In the genomic region with DNA sequence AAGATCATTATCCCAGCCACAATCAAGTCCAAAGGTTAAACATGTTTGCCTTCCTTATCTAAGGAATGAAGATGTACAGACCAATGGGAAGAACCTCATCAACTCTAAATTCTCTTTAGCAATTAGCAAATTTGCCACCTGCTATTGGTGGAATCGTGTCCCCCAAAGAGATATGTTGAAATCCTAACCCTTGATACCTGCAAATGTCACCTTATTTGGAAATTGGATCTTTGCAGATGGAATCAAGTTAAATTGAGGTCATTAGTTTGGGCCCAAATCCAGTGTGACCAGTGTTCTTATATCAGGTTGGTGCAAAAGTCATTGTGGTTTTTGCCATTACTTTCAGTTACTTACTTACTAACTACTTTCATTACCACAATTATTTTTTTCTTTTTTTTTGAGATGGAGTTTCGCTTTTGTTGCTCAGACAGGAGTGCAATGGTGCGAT, we compare ENCODE assay signal across 1 cellular context.
TF ChIP-seq lines count a peak whose summit lies in the region.

No MANE protein-coding gene starts in this region.

TF ChIP-seq in HepG2, 621 proteins besides CTCF, POLR2A, EP300 and RAD21 (continued from another document and continues in another):
- TF ChIP-seq, protein P1, sequence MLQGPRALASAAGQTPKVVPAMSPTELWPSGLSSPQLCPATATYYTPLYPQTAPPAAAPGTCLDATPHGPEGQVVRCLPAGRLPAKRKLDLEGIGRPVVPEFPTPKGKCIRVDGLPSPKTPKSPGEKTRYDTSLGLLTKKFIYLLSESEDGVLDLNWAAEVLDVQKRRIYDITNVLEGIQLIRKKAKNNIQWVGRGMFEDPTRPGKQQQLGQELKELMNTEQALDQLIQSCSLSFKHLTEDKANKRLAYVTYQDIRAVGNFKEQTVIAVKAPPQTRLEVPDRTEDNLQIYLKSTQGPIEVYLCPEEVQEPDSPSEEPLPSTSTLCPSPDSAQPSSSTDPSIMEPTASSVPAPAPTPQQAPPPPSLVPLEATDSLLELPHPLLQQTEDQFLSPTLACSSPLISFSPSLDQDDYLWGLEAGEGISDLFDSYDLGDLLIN (CRISPR knock-in tag; IDR thresholded peaks at IDR 0.05; ENCODE audit: borderline replicate concordance), result no peak
- 0 out of 2 replicates have a peak, but pooled peaks have one; percentile 63 for TF ChIP-seq BCL6 (CRISPR knock-in tag; IDR thresholded peaks at IDR 0.05)
- no peak for TF ChIP-seq SRSF9 (IDR thresholded peaks at IDR 0.05; ENCODE audit: borderline replicate concordance, insufficient read depth, low read depth, low read length, poor library complexity, severe bottlenecking)
- TF ChIP-seq, protein P2, sequence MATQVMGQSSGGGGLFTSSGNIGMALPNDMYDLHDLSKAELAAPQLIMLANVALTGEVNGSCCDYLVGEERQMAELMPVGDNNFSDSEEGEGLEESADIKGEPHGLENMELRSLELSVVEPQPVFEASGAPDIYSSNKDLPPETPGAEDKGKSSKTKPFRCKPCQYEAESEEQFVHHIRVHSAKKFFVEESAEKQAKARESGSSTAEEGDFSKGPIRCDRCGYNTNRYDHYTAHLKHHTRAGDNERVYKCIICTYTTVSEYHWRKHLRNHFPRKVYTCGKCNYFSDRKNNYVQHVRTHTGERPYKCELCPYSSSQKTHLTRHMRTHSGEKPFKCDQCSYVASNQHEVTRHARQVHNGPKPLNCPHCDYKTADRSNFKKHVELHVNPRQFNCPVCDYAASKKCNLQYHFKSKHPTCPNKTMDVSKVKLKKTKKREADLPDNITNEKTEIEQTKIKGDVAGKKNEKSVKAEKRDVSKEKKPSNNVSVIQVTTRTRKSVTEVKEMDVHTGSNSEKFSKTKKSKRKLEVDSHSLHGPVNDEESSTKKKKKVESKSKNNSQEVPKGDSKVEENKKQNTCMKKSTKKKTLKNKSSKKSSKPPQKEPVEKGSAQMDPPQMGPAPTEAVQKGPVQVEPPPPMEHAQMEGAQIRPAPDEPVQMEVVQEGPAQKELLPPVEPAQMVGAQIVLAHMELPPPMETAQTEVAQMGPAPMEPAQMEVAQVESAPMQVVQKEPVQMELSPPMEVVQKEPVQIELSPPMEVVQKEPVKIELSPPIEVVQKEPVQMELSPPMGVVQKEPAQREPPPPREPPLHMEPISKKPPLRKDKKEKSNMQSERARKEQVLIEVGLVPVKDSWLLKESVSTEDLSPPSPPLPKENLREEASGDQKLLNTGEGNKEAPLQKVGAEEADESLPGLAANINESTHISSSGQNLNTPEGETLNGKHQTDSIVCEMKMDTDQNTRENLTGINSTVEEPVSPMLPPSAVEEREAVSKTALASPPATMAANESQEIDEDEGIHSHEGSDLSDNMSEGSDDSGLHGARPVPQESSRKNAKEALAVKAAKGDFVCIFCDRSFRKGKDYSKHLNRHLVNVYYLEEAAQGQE (IDR thresholded peaks at IDR 0.05; ENCODE audit: borderline replicate concordance in 1 of 2, low read depth in 1 of 2, low read length in 2 of 2), result no peak
- no peak for TF ChIP-seq PLRG1 (conservative IDR thresholded peaks at IDR 0.05)
- no peak for TF ChIP-seq RORA (CRISPR knock-in tag; IDR thresholded peaks at IDR 0.05)
- TF ChIP-seq, protein P3, sequence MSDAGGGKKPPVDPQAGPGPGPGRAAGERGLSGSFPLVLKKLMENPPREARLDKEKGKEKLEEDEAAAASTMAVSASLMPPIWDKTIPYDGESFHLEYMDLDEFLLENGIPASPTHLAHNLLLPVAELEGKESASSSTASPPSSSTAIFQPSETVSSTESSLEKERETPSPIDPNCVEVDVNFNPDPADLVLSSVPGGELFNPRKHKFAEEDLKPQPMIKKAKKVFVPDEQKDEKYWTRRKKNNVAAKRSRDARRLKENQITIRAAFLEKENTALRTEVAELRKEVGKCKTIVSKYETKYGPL (CRISPR knock-in tag; IDR thresholded peaks at IDR 0.05), result no peak
- no peak for TF ChIP-seq PRPF4 (IDR thresholded peaks at IDR 0.05; ENCODE audit: low read depth, low read length, poor library complexity, severe bottlenecking)
- TF ChIP-seq SOX13 (IDR thresholded peaks at IDR 0.05), result no peak
- peak in 1 of 2 experiments; percentile 66; a peak in 1 of 4 replicates for TF ChIP-seq SOX13 (CRISPR knock-in tag; conservative IDR thresholded peaks at IDR 0.05 in 1 of 2, IDR thresholded peaks at IDR 0.05 in 1 of 2)
- TF ChIP-seq EED (CRISPR knock-in tag; IDR thresholded peaks at IDR 0.05), result no peak
- no peak for TF ChIP-seq HOXA3 (CRISPR knock-in tag; IDR thresholded peaks at IDR 0.05)
- TF ChIP-seq KLF12 (CRISPR knock-in tag; IDR thresholded peaks at IDR 0.05; ENCODE audit: borderline replicate concordance), result no peak
- peak; percentile 77; the same call in 1 of the 2 replicates for TF ChIP-seq NCOA2 (CRISPR knock-in tag; IDR thresholded peaks at IDR 0.05)
- no peak for TF ChIP-seq ZNF577 (CRISPR knock-in tag; IDR thresholded peaks at IDR 0.05; ENCODE audit: borderline replicate concordance, low read depth)
- TF ChIP-seq CCAR2 (optimal IDR thresholded peaks at IDR 0.05; ENCODE audit: low read depth, low read length), result no peak
- no peak for TF ChIP-seq HHEX (CRISPR knock-in tag; IDR thresholded peaks at IDR 0.05)
- no peak for TF ChIP-seq NCOA5 (CRISPR knock-in tag; IDR thresholded peaks at IDR 0.05)
- no peak for TF ChIP-seq ZBTB7B (CRISPR knock-in tag; IDR thresholded peaks at IDR 0.05)
- TF ChIP-seq, protein P4, sequence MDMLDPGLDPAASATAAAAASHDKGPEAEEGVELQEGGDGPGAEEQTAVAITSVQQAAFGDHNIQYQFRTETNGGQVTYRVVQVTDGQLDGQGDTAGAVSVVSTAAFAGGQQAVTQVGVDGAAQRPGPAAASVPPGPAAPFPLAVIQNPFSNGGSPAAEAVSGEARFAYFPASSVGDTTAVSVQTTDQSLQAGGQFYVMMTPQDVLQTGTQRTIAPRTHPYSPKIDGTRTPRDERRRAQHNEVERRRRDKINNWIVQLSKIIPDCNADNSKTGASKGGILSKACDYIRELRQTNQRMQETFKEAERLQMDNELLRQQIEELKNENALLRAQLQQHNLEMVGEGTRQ (IDR thresholded peaks at IDR 0.05; ENCODE audit: low read depth, low read length), result no peak
- TF ChIP-seq, protein P4 (CRISPR knock-in tag; IDR thresholded peaks at IDR 0.05; ENCODE audit: borderline replicate concordance), result no peak
- no peak for TF ChIP-seq ZZZ3 (CRISPR knock-in tag; IDR thresholded peaks at IDR 0.05; ENCODE audit: borderline replicate concordance)
- no peak for TF ChIP-seq SCMH1 (CRISPR knock-in tag; IDR thresholded peaks at IDR 0.05; ENCODE audit: borderline replicate concordance)
- TF ChIP-seq DR1 (CRISPR knock-in tag; IDR thresholded peaks at IDR 0.05), result no peak
- TF ChIP-seq HNF4A (CRISPR knock-in tag; IDR thresholded peaks at IDR 0.05), result peak; percentile 86
- TF ChIP-seq, protein P5, sequence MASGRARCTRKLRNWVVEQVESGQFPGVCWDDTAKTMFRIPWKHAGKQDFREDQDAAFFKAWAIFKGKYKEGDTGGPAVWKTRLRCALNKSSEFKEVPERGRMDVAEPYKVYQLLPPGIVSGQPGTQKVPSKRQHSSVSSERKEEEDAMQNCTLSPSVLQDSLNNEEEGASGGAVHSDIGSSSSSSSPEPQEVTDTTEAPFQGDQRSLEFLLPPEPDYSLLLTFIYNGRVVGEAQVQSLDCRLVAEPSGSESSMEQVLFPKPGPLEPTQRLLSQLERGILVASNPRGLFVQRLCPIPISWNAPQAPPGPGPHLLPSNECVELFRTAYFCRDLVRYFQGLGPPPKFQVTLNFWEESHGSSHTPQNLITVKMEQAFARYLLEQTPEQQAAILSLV (CRISPR knock-in tag; IDR thresholded peaks at IDR 0.05; ENCODE audit: borderline replicate concordance), result no peak
- TF ChIP-seq TEAD3 (CRISPR knock-in tag; optimal IDR thresholded peaks at IDR 0.05; ENCODE audit: borderline replicate concordance), result peak; percentile 50
- TF ChIP-seq ZNF616 (CRISPR knock-in tag; IDR thresholded peaks at IDR 0.05; ENCODE audit: low read depth), result no peak
- TF ChIP-seq, protein P6, sequence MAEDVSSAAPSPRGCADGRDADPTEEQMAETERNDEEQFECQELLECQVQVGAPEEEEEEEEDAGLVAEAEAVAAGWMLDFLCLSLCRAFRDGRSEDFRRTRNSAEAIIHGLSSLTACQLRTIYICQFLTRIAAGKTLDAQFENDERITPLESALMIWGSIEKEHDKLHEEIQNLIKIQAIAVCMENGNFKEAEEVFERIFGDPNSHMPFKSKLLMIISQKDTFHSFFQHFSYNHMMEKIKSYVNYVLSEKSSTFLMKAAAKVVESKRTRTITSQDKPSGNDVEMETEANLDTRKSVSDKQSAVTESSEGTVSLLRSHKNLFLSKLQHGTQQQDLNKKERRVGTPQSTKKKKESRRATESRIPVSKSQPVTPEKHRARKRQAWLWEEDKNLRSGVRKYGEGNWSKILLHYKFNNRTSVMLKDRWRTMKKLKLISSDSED (CRISPR knock-in tag; IDR thresholded peaks at IDR 0.05), result no peak
- TF ChIP-seq, protein P7, sequence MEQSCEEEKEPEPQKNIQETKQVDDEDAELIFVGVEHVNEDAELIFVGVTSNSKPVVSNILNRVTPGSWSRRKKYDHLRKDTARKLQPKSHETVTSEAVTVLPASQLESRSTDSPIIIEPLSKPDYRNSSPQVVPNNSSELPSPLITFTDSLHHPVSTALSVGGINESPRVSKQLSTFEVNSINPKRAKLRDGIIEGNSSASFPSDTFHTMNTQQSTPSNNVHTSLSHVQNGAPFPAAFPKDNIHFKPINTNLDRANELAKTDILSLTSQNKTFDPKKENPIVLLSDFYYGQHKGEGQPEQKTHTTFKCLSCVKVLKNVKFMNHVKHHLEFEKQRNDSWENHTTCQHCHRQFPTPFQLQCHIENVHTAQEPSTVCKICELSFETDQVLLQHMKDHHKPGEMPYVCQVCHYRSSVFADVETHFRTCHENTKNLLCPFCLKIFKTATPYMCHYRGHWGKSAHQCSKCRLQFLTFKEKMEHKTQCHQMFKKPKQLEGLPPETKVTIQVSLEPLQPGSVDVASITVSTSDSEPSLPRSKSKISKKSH (CRISPR knock-in tag; IDR thresholded peaks at IDR 0.05; ENCODE audit: borderline replicate concordance), result no peak
- TF ChIP-seq SMYD3 (CRISPR knock-in tag; IDR thresholded peaks at IDR 0.05), result no peak
- TF ChIP-seq NCOR1 (IDR thresholded peaks at IDR 0.05; ENCODE audit: borderline replicate concordance, low read length), result peak; percentile 50; the same call in 1 of the 2 replicates
- TF ChIP-seq MATR3 (CRISPR knock-in tag; IDR thresholded peaks at IDR 0.05), result no peak
- no peak for TF ChIP-seq FOXM1 (CRISPR knock-in tag; IDR thresholded peaks at IDR 0.05)
- TF ChIP-seq GABPB1 (CRISPR knock-in tag; IDR thresholded peaks at IDR 0.05), result no peak
- no peak for TF ChIP-seq TMF1 (CRISPR knock-in tag; IDR thresholded peaks at IDR 0.05; ENCODE audit: low read depth)
- TF ChIP-seq CENPT (CRISPR knock-in tag; IDR thresholded peaks at IDR 0.05; ENCODE audit: low read depth), result no peak
- no peak for TF ChIP-seq ZNF138 (CRISPR knock-in tag; IDR thresholded peaks at IDR 0.05; ENCODE audit: low read depth)
- TF ChIP-seq REPIN1 (CRISPR knock-in tag; IDR thresholded peaks at IDR 0.05; ENCODE audit: borderline replicate concordance, low read depth), result no peak
- peak; percentile 41; the same call in 1 of the 2 replicates for TF ChIP-seq NFIC (IDR thresholded peaks at IDR 0.05; ENCODE audit: low read length)
- no peak; the same call in 1 of the 2 replicates for TF ChIP-seq RARA (CRISPR knock-in tag; IDR thresholded peaks at IDR 0.05)
- TF ChIP-seq NR2F2 (IDR thresholded peaks at IDR 0.05; ENCODE audit: borderline replicate concordance, low read depth), result no peak
- no peak for TF ChIP-seq TBP (CRISPR knock-in tag; IDR thresholded peaks at IDR 0.05)
- TF ChIP-seq ZNF652 (CRISPR knock-in tag; IDR thresholded peaks at IDR 0.05; ENCODE audit: borderline replicate concordance, low read depth), result no peak; the same call in 1 of the 2 replicates
- TF ChIP-seq REL (CRISPR knock-in tag; conservative IDR thresholded peaks at IDR 0.05), result no peak
- TF ChIP-seq GATAD2A (CRISPR knock-in tag; IDR thresholded peaks at IDR 0.05), result peak; percentile 73
- peak; percentile 53; the same call in 1 of the 2 replicates for TF ChIP-seq FOXA3 (CRISPR knock-in tag; IDR thresholded peaks at IDR 0.05)
- no peak for TF ChIP-seq ATF1 (CRISPR knock-in tag; IDR thresholded peaks at IDR 0.05)
- no peak for TF ChIP-seq GFI1 (CRISPR knock-in tag; IDR thresholded peaks at IDR 0.05; ENCODE audit: borderline replicate concordance)
- TF ChIP-seq ZNF235 (CRISPR knock-in tag; IDR thresholded peaks at IDR 0.05; ENCODE audit: borderline replicate concordance), result no peak
- no peak for TF ChIP-seq ZNF160 (CRISPR knock-in tag; IDR thresholded peaks at IDR 0.05)
- no peak for TF ChIP-seq HIVEP1 (CRISPR knock-in tag; IDR thresholded peaks at IDR 0.05)
- no peak for TF ChIP-seq TCF7L2 (IDR thresholded peaks at IDR 0.05; ENCODE audit: low read depth, low read length)
- TF ChIP-seq, protein P8, sequence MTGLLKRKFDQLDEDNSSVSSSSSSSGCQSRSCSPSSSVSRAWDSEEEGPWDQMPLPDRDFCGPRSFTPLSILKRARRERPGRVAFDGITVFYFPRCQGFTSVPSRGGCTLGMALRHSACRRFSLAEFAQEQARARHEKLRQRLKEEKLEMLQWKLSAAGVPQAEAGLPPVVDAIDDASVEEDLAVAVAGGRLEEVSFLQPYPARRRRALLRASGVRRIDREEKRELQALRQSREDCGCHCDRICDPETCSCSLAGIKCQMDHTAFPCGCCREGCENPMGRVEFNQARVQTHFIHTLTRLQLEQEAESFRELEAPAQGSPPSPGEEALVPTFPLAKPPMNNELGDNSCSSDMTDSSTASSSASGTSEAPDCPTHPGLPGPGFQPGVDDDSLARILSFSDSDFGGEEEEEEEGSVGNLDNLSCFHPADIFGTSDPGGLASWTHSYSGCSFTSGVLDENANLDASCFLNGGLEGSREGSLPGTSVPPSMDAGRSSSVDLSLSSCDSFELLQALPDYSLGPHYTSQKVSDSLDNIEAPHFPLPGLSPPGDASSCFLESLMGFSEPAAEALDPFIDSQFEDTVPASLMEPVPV (CRISPR knock-in tag; IDR thresholded peaks at IDR 0.05), result no peak
- TF ChIP-seq, protein P9, sequence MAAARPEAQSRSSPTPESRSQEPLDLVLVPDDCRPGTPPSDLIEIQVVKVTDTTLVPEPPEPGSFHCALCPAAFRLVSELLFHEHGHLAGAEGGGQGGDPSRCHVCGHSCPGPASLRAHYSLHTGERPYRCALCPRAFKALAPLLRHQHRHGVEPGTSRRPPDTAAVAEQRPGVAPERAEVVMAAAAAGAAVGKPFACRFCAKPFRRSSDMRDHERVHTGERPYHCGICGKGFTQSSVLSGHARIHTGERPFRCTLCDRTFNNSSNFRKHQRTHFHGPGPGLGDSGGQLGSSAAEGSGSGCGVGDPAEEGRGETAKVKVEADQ (CRISPR knock-in tag; IDR thresholded peaks at IDR 0.05; ENCODE audit: borderline replicate concordance), result no peak
- TF ChIP-seq TCF7 (IDR thresholded peaks at IDR 0.05; ENCODE audit: low read depth), result no peak
- no peak for TF ChIP-seq ZNF619 (CRISPR knock-in tag; IDR thresholded peaks at IDR 0.05)
